ENCODE assay signal across 8 cellular contexts in the genomic region with DNA sequence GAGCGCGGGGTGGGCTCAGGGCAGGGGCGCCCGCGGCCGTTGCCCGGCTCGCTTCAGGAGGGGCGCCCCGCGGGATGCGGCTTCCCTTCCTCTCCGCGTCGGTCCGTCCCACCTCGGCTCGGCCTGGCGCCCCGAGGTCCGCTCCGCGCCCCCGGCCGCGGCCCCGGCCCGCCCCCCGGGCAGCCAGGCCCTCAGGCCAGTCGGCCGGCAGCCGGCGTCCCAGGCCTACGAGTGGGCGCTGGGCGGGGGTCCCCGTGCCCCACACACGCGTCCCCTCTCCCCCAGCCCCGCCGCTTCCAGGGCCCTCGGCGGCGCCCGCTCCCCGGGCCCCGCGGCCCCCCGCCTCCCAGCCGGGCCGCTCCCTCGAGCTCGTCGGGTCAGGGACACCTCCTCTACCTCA. TPM values are rescaled to one million over a fixed set of nuclear protein-coding genes. Genes with fewer than 3 reads are reported as not detected.
DNase-seq lines count a peak whose midpoint lies in the region; ATAC-seq and TF ChIP-seq lines count a peak whose summit lies in the region.
"Not testable (repeated sequence)": the region's sequence is repeated elsewhere in the genome, so short reads cannot be mapped to it uniquely, and the experiment has no call there.

No MANE protein-coding gene starts in this region.

- 0 to 1% methylated on average over 12 to 53 of the region's 54 CpGs for WGBS in lung, 2 donors

- H3K4me1 Mint-ChIP-seq in CD4-positive, CD25-positive, alpha-beta regulatory T cell, result not testable (repeated sequence)
- peaks cover 10% of the 10 kb centered on the region for H3K4me1 Mint-ChIP-seq in activated T-helper 2 cell treated with anti-CD3 and anti-CD28 coated beads, Interferon-gamma antibody, Interleukin-2, Interleukin-4, amounts not matched to agents 10 μg/mL and 5 μg/mL and 100 μg/mL, durations not matched to agents 14 hours and 24 hours and 36 hours (ENCODE audit: low read depth)

- H3K4me3 ChIP-seq in CD4-positive, CD25-positive, alpha-beta regulatory T cell (ENCODE audit: low read depth, low read length), result not testable (repeated sequence)
- peak overlapping the region; percentile 56 for H3K4me3 ChIP-seq in NB4 (ENCODE audit: low read depth, low read length)
- H3K4me3 ChIP-seq in lung, result peak overlapping the region; percentile 45
- H3K4me3 ChIP-seq in skin epidermis, result peak overlapping the region; percentile 61 to 91 (median 82)

- not testable (repeated sequence) for H3K36me3 ChIP-seq in CD4-positive, CD25-positive, alpha-beta regulatory T cell (ENCODE audit: control insufficient read depth, insufficient read depth, low read length); lung (ENCODE audit: control insufficient read depth in 2 of 2, insufficient read depth in 2 of 2, low read length in 2 of 2)

- H3K9me3 ChIP-seq in CD4-positive, CD25-positive, alpha-beta regulatory T cell (ENCODE audit: control insufficient read depth in 2 of 2, low read length in 2 of 2); lung (ENCODE audit: control insufficient read depth in 2 of 2, insufficient read depth in 1 of 2, low read length in 1 of 2): not testable (repeated sequence)

- not testable (repeated sequence) for TF ChIP-seq CTCF in NB4 (IDR thresholded peaks at IDR 0.05; ENCODE audit: low read depth, low read length); lung (IDR thresholded peaks at IDR 0.05; ENCODE audit: control extremely low read depth, extremely low read depth)

- H3K4me3 Mint-ChIP-seq in CD4-positive, CD25-positive, alpha-beta regulatory T cell, result peak overlapping the region; percentile 79 to 98 (median 95)
- peak overlapping the region; percentile 81 for H3K4me3 Mint-ChIP-seq in activated T-helper 2 cell treated with anti-CD3 and anti-CD28 coated beads, Interferon-gamma antibody, Interleukin-2, Interleukin-4, amounts not matched to agents 10 μg/mL and 5 μg/mL and 100 μg/mL, durations not matched to agents 14 hours and 24 hours and 36 hours (ENCODE audit: low read depth)

- H3K36me3 Mint-ChIP-seq in CD4-positive, CD25-positive, alpha-beta regulatory T cell; activated T-helper 2 cell treated with anti-CD3 and anti-CD28 coated beads, Interferon-gamma antibody, Interleukin-2, Interleukin-4, amounts not matched to agents 10 μg/mL and 5 μg/mL and 100 μg/mL, durations not matched to agents 14 hours and 24 hours and 36 hours (ENCODE audit: low read depth): not testable (repeated sequence)

- DNase-seq in CD4-positive, CD25-positive, alpha-beta regulatory T cell; activated T-helper 2 cell treated with anti-CD3 and anti-CD28 coated beads, Interferon-gamma antibody, Interleukin-2, Interleukin-4, amounts not matched to agents 10 μg/mL and 5 μg/mL and 100 μg/mL, durations not matched to agents 14 hours and 24 hours and 36 hours (ENCODE audit: low spot score); lung (ENCODE audit: low spot score): not testable (repeated sequence)
- DNase-seq in NB4 (ENCODE audit: low read depth), result peak; percentile 19

- not testable (repeated sequence) for H3K27ac ChIP-seq in CD4-positive, CD25-positive, alpha-beta regulatory T cell (ENCODE audit: insufficient read depth, low read length, poor library complexity, severe bottlenecking); lung (ENCODE audit: low read depth in 1 of 2, low read length in 1 of 2)
- peak overlapping the region in 20 of 21 experiments; percentile 47 to 88 (median 76) for H3K27ac ChIP-seq in skin epidermis

- peak; percentile 27 to 35 for ATAC-seq in CD4-positive, CD25-positive, alpha-beta regulatory T cell (ENCODE audit: low read depth in 2 of 2)
- ATAC-seq in GM19452 (IDR thresholded peaks at IDR 0.05; ENCODE audit: unreplicated experiment), result peak; percentile 49
- ATAC-seq in HG02970 (IDR thresholded peaks at IDR 0.05; ENCODE audit: low FRiP score, unreplicated experiment), result peak; percentile 36
- peak; percentile 12 for ATAC-seq in esophagus mucosa
- ATAC-seq in lung (ENCODE audit: insufficient read depth, low FRiP score), result peak; percentile 25

- TF ChIP-seq POLR2A in NB4 (IDR thresholded peaks at IDR 0.05; ENCODE audit: extremely low read depth, insufficient read length), result not testable (repeated sequence)

- peak overlapping the region in 1 of 3 donors; percentile 92 for H3K27ac Mint-ChIP-seq in CD4-positive, CD25-positive, alpha-beta regulatory T cell
- not testable (repeated sequence) for H3K27ac Mint-ChIP-seq in activated T-helper 2 cell treated with anti-CD3 and anti-CD28 coated beads, Interferon-gamma antibody, Interleukin-2, Interleukin-4, amounts not matched to agents 10 μg/mL and 5 μg/mL and 100 μg/mL, durations not matched to agents 14 hours and 24 hours and 36 hours

- H3K9me3 Mint-ChIP-seq in CD4-positive, CD25-positive, alpha-beta regulatory T cell; activated T-helper 2 cell treated with anti-CD3 and anti-CD28 coated beads, Interferon-gamma antibody, Interleukin-2, Interleukin-4, amounts not matched to agents 10 μg/mL and 5 μg/mL and 100 μg/mL, durations not matched to agents 14 hours and 24 hours and 36 hours: not testable (repeated sequence)

- not testable (repeated sequence) for H3K27me3 Mint-ChIP-seq in CD4-positive, CD25-positive, alpha-beta regulatory T cell; activated T-helper 2 cell treated with anti-CD3 and anti-CD28 coated beads, Interferon-gamma antibody, Interleukin-2, Interleukin-4, amounts not matched to agents 10 μg/mL and 5 μg/mL and 100 μg/mL, durations not matched to agents 14 hours and 24 hours and 36 hours (ENCODE audit: low read depth)

- H3K27me3 ChIP-seq in CD4-positive, CD25-positive, alpha-beta regulatory T cell (ENCODE audit: control insufficient read depth, insufficient read depth, low read length); lung (ENCODE audit: control insufficient read depth, insufficient read depth): not testable (repeated sequence)

- H3K4me1 ChIP-seq in CD4-positive, CD25-positive, alpha-beta regulatory T cell (ENCODE audit: control insufficient read depth, insufficient read depth, low read length, poor library complexity, severe bottlenecking); lung (ENCODE audit: control insufficient read depth in 2 of 2, insufficient read depth in 2 of 2, low read length in 2 of 2): not testable (repeated sequence)

- intact Hi-C loops in activated T-helper 2 cell treated with anti-CD3 and anti-CD28 coated beads, Interferon-gamma antibody, Interleukin-2, Interleukin-4, amounts not matched to agents 10 μg/mL and 5 μg/mL and 100 μg/mL, durations not matched to agents 14 hours and 24 hours and 36 hours (cut with micrococcal nuclease), result not testable (repeated sequence)

RNA-seq across cellular contexts. Expression of gene KANSL1, which starts 31.6 kb away (rescaled TPM):
- total RNA-seq in CD4-positive, CD25-positive, alpha-beta regulatory T cell, result 295 TPM
- polyA plus RNA-seq in CD4-positive, CD25-positive, alpha-beta regulatory T cell, result 10 to 100 TPM in 3 of 4 donors, 1 to 10 TPM in 1; 9.1 to 14.1 (median 11.3) TPM
- total RNA-seq in activated T-helper 2 cell treated with anti-CD3 and anti-CD28 coated beads, Interferon-gamma antibody, Interleukin-2, Interleukin-4, amounts not matched to agents 10 μg/mL and 5 μg/mL and 100 μg/mL, durations not matched to agents 14 hours and 24 hours and 36 hours, result 91.5 and 93.9 TPM in 2 replicates
- 56.2 TPM for total RNA-seq in esophagus mucosa
- total RNA-seq in lung, result 100 to 1,000 TPM in 1 of 2 donors, 10 to 100 TPM in 1; 77.9 to 189 TPM
- 10 to 100 TPM; 16.2 to 17.0 TPM for polyA plus RNA-seq in lung
